In the genomic region with DNA sequence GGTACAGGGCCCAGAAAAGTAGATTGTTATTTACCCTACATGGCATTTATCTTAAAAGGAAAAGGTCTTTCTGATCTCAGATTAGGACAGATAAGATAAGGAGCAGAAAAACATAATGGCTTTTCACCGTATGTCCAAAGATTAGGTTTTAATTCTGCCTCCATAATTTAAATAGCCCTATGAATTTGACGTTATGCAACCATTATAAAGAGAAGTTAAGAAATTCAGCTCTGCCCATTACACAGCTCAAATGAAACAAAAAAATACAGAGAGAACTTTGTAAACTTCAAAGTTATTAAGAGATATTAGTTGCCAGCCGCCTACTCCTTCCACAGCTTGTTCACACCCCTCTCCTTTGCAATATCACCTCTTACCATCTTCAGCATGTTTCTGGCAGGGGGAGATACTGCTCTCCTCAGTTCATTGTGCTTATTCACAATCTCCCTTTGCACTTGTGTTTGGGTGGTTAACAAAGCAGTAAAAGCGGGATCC, we compare ENCODE assay signal across 29 cellular contexts. TPM values are rescaled to one million over a fixed set of nuclear protein-coding genes. Genes with fewer than 3 reads are reported as not detected.
"Had no signal": no experiment of that assay in that cellular context is flagged by ENCODE, and none has a peak within 500 bp of the region (broad histone marks: within the 10 kb centered on the region; RNA-seq: fewer than 3 reads in every experiment).

No MANE protein-coding gene starts in this region.

- H3K27me3 Mint-ChIP-seq: activated CD4-positive, alpha-beta memory T cell treated with anti-CD3 and anti-CD28 coated beads, Interleukin-2, amount 10 ng/mL, durations not matched to agents 7 days and 5 days; activated CD4-positive, alpha-beta T cell treated with anti-CD3 and anti-CD28 coated beads, Interleukin-2, amount 10 ng/mL, durations not matched to agents 7 days and 5 days; activated naive CD4-positive, alpha-beta T cell treated with anti-CD3 and anti-CD28 coated beads, Interleukin-2, amount 50 U/mL, for 24 hours; activated naive CD8-positive, alpha-beta T cell treated with anti-CD3 and anti-CD28 coated beads, Interleukin-2, amount 50 U/mL, for 24 hours; progenitor cell of endocrine pancreas had no signal

- H3K4me3 ChIP-seq: breast epithelium, esophagus muscularis mucosa, heart left ventricle, left lung, lower lobe of right lung, right lobe of liver, tibial nerve had no signal

- ATAC-seq: activated naive CD8-positive, alpha-beta T cell treated with anti-CD3 and anti-CD28 coated beads, Interleukin-2, amount 50 U/mL, for 24 hours; activated T-cell treated with anti-CD3 and anti-CD28 coated beads, Interleukin-2, amount 50 U/mL, for 4 hours; foreskin keratinocyte; heart left ventricle; left lung; lower lobe of right lung; natural killer cell; right lobe of liver had no signal

- H3K27ac ChIP-seq: breast epithelium, esophagus muscularis mucosa, foreskin keratinocyte, heart left ventricle, left lung, lower lobe of right lung, right lobe of liver, tibial nerve had no signal

- H3K4me3 Mint-ChIP-seq: activated CD4-positive, alpha-beta memory T cell treated with anti-CD3 and anti-CD28 coated beads, Interleukin-2, amount 10 ng/mL, durations not matched to agents 7 days and 5 days; activated CD4-positive, alpha-beta T cell treated with anti-CD3 and anti-CD28 coated beads, Interleukin-2, amount 10 ng/mL, durations not matched to agents 7 days and 5 days; activated naive CD4-positive, alpha-beta T cell treated with anti-CD3 and anti-CD28 coated beads, Interleukin-2, amount 50 U/mL, for 24 hours; activated naive CD8-positive, alpha-beta T cell treated with anti-CD3 and anti-CD28 coated beads, Interleukin-2, amount 50 U/mL, for 24 hours; activated T-cell treated with anti-CD3 and anti-CD28 coated beads, Interleukin-2, amount 50 U/mL, for 4 hours; natural killer cell had no signal

- H3K9me3 Mint-ChIP-seq: activated CD4-positive, alpha-beta memory T cell treated with anti-CD3 and anti-CD28 coated beads, Interleukin-2, amount 10 ng/mL, durations not matched to agents 7 days and 5 days; activated CD4-positive, alpha-beta T cell treated with anti-CD3 and anti-CD28 coated beads, Interleukin-2, amount 10 ng/mL, durations not matched to agents 7 days and 5 days; activated naive CD8-positive, alpha-beta T cell treated with anti-CD3 and anti-CD28 coated beads, Interleukin-2, amount 50 U/mL, for 24 hours; activated T-cell treated with anti-CD3 and anti-CD28 coated beads, Interleukin-2, amount 50 U/mL, for 4 hours; activated T-helper 2 cell treated with anti-CD3 and anti-CD28 coated beads, Interferon-gamma antibody, Interleukin-2, Interleukin-4, amounts not matched to agents 10 μg/mL and 5 μg/mL and 100 μg/mL, durations not matched to agents 14 hours and 24 hours and 36 hours had no signal

- H3K4me1 Mint-ChIP-seq: activated CD4-positive, alpha-beta memory T cell treated with anti-CD3 and anti-CD28 coated beads, Interleukin-2, amount 10 ng/mL, durations not matched to agents 7 days and 5 days; activated CD4-positive, alpha-beta T cell treated with anti-CD3 and anti-CD28 coated beads, Interleukin-2, amount 10 ng/mL, durations not matched to agents 7 days and 5 days; activated naive CD4-positive, alpha-beta T cell treated with anti-CD3 and anti-CD28 coated beads, Interleukin-2, amount 50 U/mL, for 24 hours; activated naive CD8-positive, alpha-beta T cell treated with anti-CD3 and anti-CD28 coated beads, Interleukin-2, amount 50 U/mL, for 24 hours; natural killer cell had no signal

- H3K36me3 ChIP-seq: breast epithelium, esophagus muscularis mucosa, heart left ventricle, lower lobe of right lung, right lobe of liver, tibial nerve had no signal

- H3K27me3 ChIP-seq: esophagus muscularis mucosa, foreskin keratinocyte, heart left ventricle, left lung, right lobe of liver, tibial nerve had no signal

- H3K27ac Mint-ChIP-seq: activated CD4-positive, alpha-beta memory T cell treated with anti-CD3 and anti-CD28 coated beads, Interleukin-2, amount 10 ng/mL, durations not matched to agents 7 days and 5 days; activated CD4-positive, alpha-beta T cell treated with anti-CD3 and anti-CD28 coated beads, Interleukin-2, amount 10 ng/mL, durations not matched to agents 7 days and 5 days; activated naive CD4-positive, alpha-beta T cell treated with anti-CD3 and anti-CD28 coated beads, Interleukin-2, amount 50 U/mL, for 24 hours; activated naive CD8-positive, alpha-beta T cell treated with anti-CD3 and anti-CD28 coated beads, Interleukin-2, amount 50 U/mL, for 24 hours; activated T-helper 2 cell treated with anti-CD3 and anti-CD28 coated beads, Interferon-gamma antibody, Interleukin-2, Interleukin-4, amounts not matched to agents 10 μg/mL and 5 μg/mL and 100 μg/mL, durations not matched to agents 14 hours and 24 hours and 36 hours; natural killer cell; progenitor cell of endocrine pancreas had no signal

- DNase-seq: activated CD4-positive, alpha-beta memory T cell treated with anti-CD3 and anti-CD28 coated beads, Interleukin-2, amount 10 ng/mL, durations not matched to agents 7 days and 5 days; activated CD4-positive, alpha-beta T cell treated with anti-CD3 and anti-CD28 coated beads for 1 hour; activated CD4-positive, alpha-beta T cell treated with anti-CD3 and anti-CD28 coated beads, Interleukin-2, amount 10 ng/mL, durations not matched to agents 7 days and 5 days; activated CD8-positive, alpha-beta memory T cell treated with anti-CD3 and anti-CD28 coated beads, Interleukin-2, amount 50 U/mL, for 48 hours; activated naive CD8-positive, alpha-beta T cell treated with anti-CD3 and anti-CD28 coated beads, Interleukin-2, amount 50 U/mL, for 24 hours; activated T-cell treated with anti-CD3 and anti-CD28 coated beads, Interleukin-2, amount 50 U/mL, for 4 hours; amygdala; central memory CD4-positive, alpha-beta T cell; foreskin keratinocyte; heart left ventricle; left lung; lower lobe of right lung; mesenchymal stem cell; natural killer cell; right lobe of liver; stimulated activated CD4-positive, alpha-beta T cell treated with anti-CD3 and anti-CD28 coated beads, Interleukin-2, amount 100 ng/mL, for 48 hours; stimulated activated naive CD4-positive, alpha-beta T cell treated with Interleukin-2 at 50 U/mL for 16 hours; T-helper 2 cell had no signal

- H3K4me1 ChIP-seq: breast epithelium, esophagus muscularis mucosa, foreskin keratinocyte, heart left ventricle, left lung, lower lobe of right lung, right lobe of liver, tibial nerve had no signal

- H3K9me3 ChIP-seq: breast epithelium, esophagus muscularis mucosa, heart left ventricle, left lung, lower lobe of right lung, right lobe of liver, tibial nerve had no signal

- H3K36me3 Mint-ChIP-seq: activated naive CD4-positive, alpha-beta T cell treated with anti-CD3 and anti-CD28 coated beads, Interleukin-2, amount 50 U/mL, for 24 hours; natural killer cell had no signal

RNA-seq across cellular contexts. Expression of gene CRISP3, which starts 8.1 kb away (rescaled TPM):
- total RNA-seq: activated CD4-positive, alpha-beta memory T cell treated with anti-CD3 and anti-CD28 coated beads, Interleukin-2, amount 10 ng/mL, durations not matched to agents 7 days and 5 days; activated CD4-positive, alpha-beta T cell treated with anti-CD3 and anti-CD28 coated beads, Interleukin-2, amount 10 ng/mL, durations not matched to agents 7 days and 5 days; activated T-cell treated with anti-CD3 and anti-CD28 coated beads, Interleukin-2, amount 50 U/mL, for 4 hours; activated T-helper 2 cell treated with anti-CD3 and anti-CD28 coated beads, Interferon-gamma antibody, Interleukin-2, Interleukin-4, amounts not matched to agents 10 μg/mL and 5 μg/mL and 100 μg/mL, durations not matched to agents 14 hours and 24 hours and 36 hours; foreskin keratinocyte; left lung; mononuclear cell; natural killer cell; osteocyte; progenitor cell of endocrine pancreas; renal cortical epithelial cell; skeletal muscle tissue; temporal lobe; tibial nerve had no signal
- polyA plus RNA-seq: foreskin keratinocyte had no signal

RNA-seq across cellular contexts. Expression of gene CRISP2, which starts 22.7 kb away (rescaled TPM):
- total RNA-seq: activated CD4-positive, alpha-beta memory T cell treated with anti-CD3 and anti-CD28 coated beads, Interleukin-2, amount 10 ng/mL, durations not matched to agents 7 days and 5 days; activated CD4-positive, alpha-beta T cell treated with anti-CD3 and anti-CD28 coated beads, Interleukin-2, amount 10 ng/mL, durations not matched to agents 7 days and 5 days; activated T-cell treated with anti-CD3 and anti-CD28 coated beads, Interleukin-2, amount 50 U/mL, for 4 hours; activated T-helper 2 cell treated with anti-CD3 and anti-CD28 coated beads, Interferon-gamma antibody, Interleukin-2, Interleukin-4, amounts not matched to agents 10 μg/mL and 5 μg/mL and 100 μg/mL, durations not matched to agents 14 hours and 24 hours and 36 hours; esophagus muscularis mucosa; foreskin keratinocyte; heart left ventricle; left lung; mononuclear cell; natural killer cell; osteocyte; progenitor cell of endocrine pancreas; right lobe of liver; skeletal muscle tissue; tibial nerve had no signal
- polyA plus RNA-seq: foreskin keratinocyte, heart left ventricle had no signal

RNA-seq across cellular contexts. Expression of gene PGK2, which starts 51.0 kb away (rescaled TPM):
- total RNA-seq: activated CD4-positive, alpha-beta memory T cell treated with anti-CD3 and anti-CD28 coated beads, Interleukin-2, amount 10 ng/mL, durations not matched to agents 7 days and 5 days; activated CD4-positive, alpha-beta T cell treated with anti-CD3 and anti-CD28 coated beads, Interleukin-2, amount 10 ng/mL, durations not matched to agents 7 days and 5 days; activated T-cell treated with anti-CD3 and anti-CD28 coated beads, Interleukin-2, amount 50 U/mL, for 4 hours; activated T-helper 2 cell treated with anti-CD3 and anti-CD28 coated beads, Interferon-gamma antibody, Interleukin-2, Interleukin-4, amounts not matched to agents 10 μg/mL and 5 μg/mL and 100 μg/mL, durations not matched to agents 14 hours and 24 hours and 36 hours; breast epithelium; esophagus muscularis mucosa; foreskin keratinocyte; heart left ventricle; left lung; lower lobe of right lung; mononuclear cell; natural killer cell; osteocyte; progenitor cell of endocrine pancreas; renal cortical epithelial cell; right lobe of liver; skeletal muscle tissue; temporal lobe; tibial nerve had no signal
- polyA plus RNA-seq: foreskin keratinocyte, heart left ventricle had no signal
